8 cellular contexts compared by ENCODE assay signal in the genomic region with DNA sequence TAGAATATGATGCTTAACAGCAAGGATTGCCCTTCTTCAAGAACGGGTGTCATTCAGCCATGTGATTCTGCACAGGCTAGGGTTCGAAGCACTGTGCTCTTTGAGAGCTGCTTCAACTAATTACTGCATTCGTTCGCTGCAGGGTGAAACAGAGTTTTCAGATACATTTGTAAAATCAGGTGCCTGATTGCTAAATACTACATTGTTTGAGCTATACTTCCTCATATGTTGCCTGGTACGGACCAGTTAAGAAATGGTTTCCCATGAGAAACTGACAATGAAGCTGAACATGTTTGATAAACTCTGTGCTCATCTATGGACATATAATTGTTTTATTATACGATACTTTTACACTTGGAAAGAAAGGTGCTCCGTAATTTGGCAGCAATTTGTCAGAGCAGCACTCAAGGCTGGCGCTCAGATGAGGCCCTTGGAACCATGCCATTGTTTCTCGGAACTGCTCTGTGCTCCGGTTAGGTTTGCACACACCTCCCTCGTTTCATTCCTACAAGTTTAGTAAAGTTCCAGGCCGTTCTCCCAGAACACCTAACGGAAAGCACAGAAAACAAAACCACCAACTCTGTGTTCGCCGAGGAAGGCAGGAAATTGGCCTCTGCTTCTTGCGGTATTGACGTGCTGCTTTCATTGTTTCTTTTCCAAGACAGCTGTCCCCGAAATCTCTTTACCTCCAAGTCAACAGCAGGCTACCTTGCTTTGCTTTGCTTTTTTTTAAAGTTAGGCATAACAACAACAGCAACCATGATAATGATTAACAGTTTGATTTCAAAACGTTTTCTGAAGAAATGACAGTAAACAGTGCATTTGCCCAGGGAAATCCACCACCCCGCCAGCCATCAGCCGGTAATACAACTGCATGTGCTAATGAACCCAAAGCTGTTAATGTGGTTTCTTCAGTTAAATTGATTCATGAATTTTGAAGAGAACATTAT.
DNase-seq lines count a peak whose midpoint lies in the region; ATAC-seq and TF ChIP-seq lines count a peak whose summit lies in the region.
"Had no signal": no experiment of that assay in that cellular context is flagged by ENCODE, and none has a peak within 500 bp of the region (broad histone marks: within the 10 kb centered on the region; RNA-seq: fewer than 3 reads in every experiment).

No MANE protein-coding gene starts in this region.

- H3K4me1 Mint-ChIP-seq in effector memory CD8-positive, alpha-beta T cell (ENCODE audit: low read depth in 2 of 2), result peaks cover 0 to 4% of the 10 kb centered on the region in 2 donors

- H3K27me3 Mint-ChIP-seq in effector memory CD8-positive, alpha-beta T cell, result no peaks in the 10 kb centered on the region

- DNase-seq in NCI-H2029 treated with DMSO at 0.1 percent for 48 hours (lab: John Stamatoyannopoulos, UW) (peak; percentile 7), LoVo (ENCODE audit: low spot score) (no peak)
- DNase-seq in effector memory CD8-positive, alpha-beta T cell, result no peak

- H3K36me3 Mint-ChIP-seq in effector memory CD8-positive, alpha-beta T cell (ENCODE audit: insufficient read depth), result no peaks in the 10 kb centered on the region

- peaks cover 0 to 12% (median 0%) of the 10 kb centered on the region in 3 donors for H3K4me1 ChIP-seq in gastroesophageal sphincter
- no peaks in the 10 kb centered on the region for H3K4me1 ChIP-seq in rectal smooth muscle tissue (ENCODE audit: control insufficient read depth, insufficient read depth, low read length)

- TF ChIP-seq CTCF in gastroesophageal sphincter (IDR thresholded peaks at IDR 0.05), result no peak

- peaks cover 0 to 6% (median 0%) of the 10 kb centered on the region in 3 donors for H3K9me3 ChIP-seq in gastroesophageal sphincter

- ATAC-seq in GM19043 (IDR thresholded peaks at IDR 0.05; ENCODE audit: low read depth, unreplicated experiment) (peak; percentile 46), gastroesophageal sphincter (no peak), GM21786 (IDR thresholded peaks at IDR 0.05; ENCODE audit: unreplicated experiment) (no peak)
- ATAC-seq in effector memory CD8-positive, alpha-beta T cell (replicated peaks), result no peak
- ATAC-seq: Panc1 had no signal

- WGBS in gastroesophageal sphincter (ENCODE audit: low coverage in 1 of 2), 2 donors, result 35 to 39% methylated on average over 10 to 21 of the region's 21 CpGs

- H3K27ac ChIP-seq in gastroesophageal sphincter, result peak overlapping the region in 3 of 4 donors; percentile 5 to 14 (median 10)
- no peak overlapping the region for H3K27ac ChIP-seq in rectal smooth muscle tissue (ENCODE audit: low read depth, low read length)

- no peak overlapping the region for H3K4me3 Mint-ChIP-seq in effector memory CD8-positive, alpha-beta T cell

- H3K27me3 ChIP-seq in gastroesophageal sphincter, result no peaks in the 10 kb centered on the region
- no peaks in the 10 kb centered on the region for H3K27me3 ChIP-seq in rectal smooth muscle tissue (ENCODE audit: control insufficient read depth, insufficient read depth, low read length)

- H3K4me3 ChIP-seq in gastroesophageal sphincter, result peak overlapping the region; percentile 14 to 25
- H3K4me3 ChIP-seq in rectal smooth muscle tissue (ENCODE audit: low read length), result peak overlapping the region; percentile 11

- no peak overlapping the region for H3K27ac Mint-ChIP-seq in effector memory CD8-positive, alpha-beta T cell

- H3K9ac ChIP-seq in rectal smooth muscle tissue (ENCODE audit: low read length), result no peak overlapping the region

- no peak for TF ChIP-seq EP300 in gastroesophageal sphincter (IDR thresholded peaks at IDR 0.05)

- H3K36me3 ChIP-seq in gastroesophageal sphincter, result peaks cover 0 to 31% of the 10 kb centered on the region in 2 donors
- no peaks in the 10 kb centered on the region for H3K36me3 ChIP-seq in rectal smooth muscle tissue (ENCODE audit: control insufficient read depth, insufficient read depth, low read length)

- no peak for TF ChIP-seq POLR2A in gastroesophageal sphincter (IDR thresholded peaks at IDR 0.05)

- peaks cover 4 to 6% of the 10 kb centered on the region in 2 donors for H3K9me3 Mint-ChIP-seq in effector memory CD8-positive, alpha-beta T cell
